In genomic region chrX:123450217-123450616, GRCh38 we compare ENCODE assay signal across 10 cellular contexts.
DNase-seq lines count a peak whose midpoint lies in the region; ATAC-seq, FAIRE-seq and TF ChIP-seq lines count a peak whose summit lies in the region.
"Had no signal": no experiment of that assay in that cellular context is flagged by ENCODE, and none has a peak within 500 bp of the region (broad histone marks: within the 10 kb centered on the region; RNA-seq: fewer than 3 reads in every experiment).

No MANE protein-coding gene starts in this region.

- no peaks in the 10 kb centered on the region for H3F3A ChIP-seq in OCI-LY1 (ENCODE audit: insufficient read depth, low read length)

- H3K36me3 Mint-ChIP-seq in activated naive CD8-positive, alpha-beta T cell treated with anti-CD3 and anti-CD28 coated beads, Interleukin-2, amount 50 U/mL, for 24 hours (ENCODE audit: low read depth), result no peaks in the 10 kb centered on the region
- H3K36me3 Mint-ChIP-seq: activated naive CD4-positive, alpha-beta T cell treated with anti-CD3 and anti-CD28 coated beads, Interleukin-2, amount 10 ng/mL, durations not matched to agents 7 days and 5 days had no signal

- no peak overlapping the region for H2AFZ ChIP-seq in OCI-LY1 (ENCODE audit: low read length)

- H3K27me3 ChIP-seq in GM06990 (replicated peaks; ENCODE audit: control insufficient read depth, insufficient read depth, low read length) (no peaks in the 10 kb centered on the region), OCI-LY1 (ENCODE audit: insufficient read depth, low read length) (no peaks in the 10 kb centered on the region)

- no peak for DNase-seq in GM06990 (ENCODE audit: extremely low read depth, insufficient read length)
- DNase-seq in foreskin fibroblast, result peak in 1 of 2 donors; percentile 14
- DNase-seq in middle frontal gyrus (ENCODE audit: extremely low spot score, low spot score), result no peak
- DNase-seq in activated naive CD8-positive, alpha-beta T cell treated with anti-CD3 and anti-CD28 coated beads, Interleukin-2, amount 50 U/mL, for 24 hours, result no peak
- DNase-seq in NCI-H1092 treated with DMSO at 0.1 percent for 48 hours (lab: John Stamatoyannopoulos, UW), result no peak
- DNase-seq: activated naive CD4-positive, alpha-beta T cell treated with anti-CD3 and anti-CD28 coated beads, Interleukin-2, amount 10 ng/mL, durations not matched to agents 7 days and 5 days; kidney glomerular epithelial cell had no signal

- no peaks in the 10 kb centered on the region for H3K4me1 ChIP-seq in OCI-LY1 (ENCODE audit: insufficient read depth, low read length, severe bottlenecking)

- H3K79me2 ChIP-seq in OCI-LY1 (ENCODE audit: insufficient read depth, low read length), result no peaks in the 10 kb centered on the region

- no peak for ATAC-seq in activated naive CD8-positive, alpha-beta T cell treated with anti-CD3 and anti-CD28 coated beads, Interleukin-2, amount 50 U/mL, for 24 hours
- no peak for ATAC-seq in HG03432 (IDR thresholded peaks at IDR 0.05; ENCODE audit: unreplicated experiment)

- no peaks in the 10 kb centered on the region for H3K4me1 Mint-ChIP-seq in activated naive CD8-positive, alpha-beta T cell treated with anti-CD3 and anti-CD28 coated beads, Interleukin-2, amount 50 U/mL, for 24 hours
- H3K4me1 Mint-ChIP-seq: activated naive CD4-positive, alpha-beta T cell treated with anti-CD3 and anti-CD28 coated beads, Interleukin-2, amount 10 ng/mL, durations not matched to agents 7 days and 5 days had no signal

- no peak overlapping the region for H3K9ac ChIP-seq in OCI-LY1 (ENCODE audit: low read length)

- H3K36me3 ChIP-seq in GM06990 (ENCODE audit: control insufficient read depth, insufficient read depth, low read length) (no peaks in the 10 kb centered on the region), OCI-LY1 (ENCODE audit: insufficient read depth, low read length) (no peaks in the 10 kb centered on the region)

- H3K9me3 Mint-ChIP-seq in activated naive CD8-positive, alpha-beta T cell treated with anti-CD3 and anti-CD28 coated beads, Interleukin-2, amount 50 U/mL, for 24 hours, result no peaks in the 10 kb centered on the region
- H3K9me3 Mint-ChIP-seq: activated naive CD4-positive, alpha-beta T cell treated with anti-CD3 and anti-CD28 coated beads, Interleukin-2, amount 10 ng/mL, durations not matched to agents 7 days and 5 days had no signal

- H3K4me2 ChIP-seq in OCI-LY1 (ENCODE audit: low read length), result no peak overlapping the region

- no peaks in the 10 kb centered on the region for H3K9me3 ChIP-seq in OCI-LY1 (ENCODE audit: low read length)

- no peak overlapping the region for H3K27ac Mint-ChIP-seq in activated naive CD8-positive, alpha-beta T cell treated with anti-CD3 and anti-CD28 coated beads, Interleukin-2, amount 50 U/mL, for 24 hours
- H3K27ac Mint-ChIP-seq: activated naive CD4-positive, alpha-beta T cell treated with anti-CD3 and anti-CD28 coated beads, Interleukin-2, amount 10 ng/mL, durations not matched to agents 7 days and 5 days had no signal

- peaks cover 2% of the 10 kb centered on the region for H3K27me3 Mint-ChIP-seq in activated naive CD8-positive, alpha-beta T cell treated with anti-CD3 and anti-CD28 coated beads, Interleukin-2, amount 50 U/mL, for 24 hours
- H3K27me3 Mint-ChIP-seq: activated naive CD4-positive, alpha-beta T cell treated with anti-CD3 and anti-CD28 coated beads, Interleukin-2, amount 10 ng/mL, durations not matched to agents 7 days and 5 days had no signal

- no peaks in the 10 kb centered on the region for H4K20me1 ChIP-seq in OCI-LY1 (ENCODE audit: insufficient read depth, low read length)

- peak; percentile 60 for FAIRE-seq in A204.1 (lab: Jason Lieb, UNC)

- TF ChIP-seq CTCF in GM06990 (IDR thresholded peaks at IDR 0.05; ENCODE audit: insufficient read depth, low read length, poor library complexity, severe bottlenecking) (peak; percentile 59), OCI-LY1 (IDR thresholded peaks at IDR 0.05; ENCODE audit: low read length) (peak; percentile 39; the same call in 1 of the 2 replicates), foreskin fibroblast (IDR thresholded peaks at IDR 0.05; ENCODE audit: low read depth, low read length) (peak; percentile 32)

- H3K9me2 ChIP-seq in OCI-LY1 (ENCODE audit: low read depth, low read length), result no peaks in the 10 kb centered on the region

- no peak overlapping the region for H3K4me3 ChIP-seq in GM06990 (replicated peaks; ENCODE audit: low read depth, low read length)
- H3K4me3 ChIP-seq in OCI-LY1 (ENCODE audit: low read depth, low read length, poor library complexity, severe bottlenecking), result no peak overlapping the region
- no peak overlapping the region for H3K4me3 ChIP-seq in foreskin fibroblast (ENCODE audit: low read depth in 1 of 2, low read length in 2 of 2)

- H3K4me3 Mint-ChIP-seq in activated naive CD8-positive, alpha-beta T cell treated with anti-CD3 and anti-CD28 coated beads, Interleukin-2, amount 50 U/mL, for 24 hours, result no peak overlapping the region
- H3K4me3 Mint-ChIP-seq: activated naive CD4-positive, alpha-beta T cell treated with anti-CD3 and anti-CD28 coated beads, Interleukin-2, amount 10 ng/mL, durations not matched to agents 7 days and 5 days had no signal

- H3K27ac ChIP-seq in OCI-LY1 (ENCODE audit: low read depth, low read length, poor library complexity, severe bottlenecking), result no peak overlapping the region
